In the genomic region with DNA sequence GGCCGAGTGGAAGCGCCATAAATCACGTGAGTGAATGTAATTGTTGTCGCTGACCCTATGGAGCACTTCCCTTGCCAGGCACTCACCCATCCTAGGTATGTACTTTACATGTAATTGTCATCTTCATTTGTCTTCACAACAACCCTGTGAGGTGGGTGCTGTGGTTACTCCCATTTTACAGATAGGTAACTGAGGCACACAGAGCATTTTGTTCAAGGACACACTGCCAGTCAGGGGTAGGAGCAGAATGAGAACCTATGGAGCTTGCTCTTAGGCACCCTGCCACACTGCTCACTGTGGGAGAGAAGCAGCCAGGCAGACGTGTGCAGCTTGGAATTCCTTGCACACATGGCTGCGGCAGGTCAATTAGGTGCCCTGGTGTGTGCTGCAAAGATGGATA, we compare ENCODE assay signal across 8 cellular contexts. TPM values are rescaled to one million over a fixed set of nuclear protein-coding genes. Genes with fewer than 3 reads are reported as not detected.
A peak's percentile ranks its signal among the peaks of the same experiment; 100 is the strongest.
DNase-seq lines count a peak whose midpoint lies in the region; ATAC-seq, FAIRE-seq and TF ChIP-seq lines count a peak whose summit lies in the region.

No MANE protein-coding gene starts in this region.

- no peak overlapping the region for H3K4me2 ChIP-seq in HepG2 (ENCODE audit: low read depth, low read length)

- POLR2A ChIA-PET in HepG2 (lab: Yijun Ruan, JAX), result no interaction called here

- DNase-seq in HepG2 (ENCODE audit: low spot score), result no peak
- no peak for DNase-seq in brain microvascular endothelial cell
- no peak for DNase-seq in aorta
- no peak for DNase-seq in NCI-H2107 (lab: John Stamatoyannopoulos, UW)
- DNase-seq in stimulated activated naive CD4-positive, alpha-beta T cell (lab: John Stamatoyannopoulos, UW), result no peak
- no peak for DNase-seq in NCI-H524 (lab: John Stamatoyannopoulos, UW)

- TF ChIP-seq RAD21 in liver (IDR thresholded peaks at IDR 0.05) (no peak), HepG2 (CRISPR knock-in tag; IDR thresholded peaks at IDR 0.05) (no peak)

- TF ChIP-seq POLR2A in HepG2 (IDR thresholded peaks at IDR 0.05; ENCODE audit: insufficient read depth in 1 of 2, low read depth in 2 of 2, low read length in 2 of 2), result no peak

- TF ChIP-seq CTCF in liver (IDR thresholded peaks at IDR 0.05; ENCODE audit: low read depth, low read length, missing input control), result no peak
- no peak for TF ChIP-seq CTCF in HepG2 (CRISPR knock-in tag; IDR thresholded peaks at IDR 0.05)
- TF ChIP-seq CTCF in brain microvascular endothelial cell (IDR thresholded peaks at IDR 0.05; ENCODE audit: low read depth, low read length, missing control alignments), result no peak

- H3K27me3 ChIP-seq in liver (ENCODE audit: control insufficient read depth in 4 of 4, insufficient read depth in 4 of 4, low read length in 3 of 4), result no peaks in the 10 kb centered on the region
- peaks cover 0 to 1% of the 10 kb centered on the region in 2 experiments; a peak in 2 of 5 replicates for H3K27me3 ChIP-seq in HepG2 (ENCODE audit: control insufficient read depth in 1 of 2, insufficient read depth in 2 of 2, low read length in 2 of 2)
- H3K27me3 ChIP-seq in brain microvascular endothelial cell (replicated peaks), result no peaks in the 10 kb centered on the region
- no peaks in the 10 kb centered on the region for H3K27me3 ChIP-seq in mononuclear cell (ENCODE audit: insufficient read depth, low read length)
- H3K27me3 ChIP-seq in aorta (ENCODE audit: control insufficient read depth in 1 of 2, insufficient read depth in 2 of 2, low read length in 1 of 2), result no peaks in the 10 kb centered on the region

- ATAC-seq in HepG2, result no peak
- peak; percentile 24 for ATAC-seq in aorta (ENCODE audit: low FRiP score)

- TF ChIP-seq EP300 in HepG2 (IDR thresholded peaks at IDR 0.05; ENCODE audit: low read depth in 2 of 2, low read length in 2 of 2), result no peak
- no peak for TF ChIP-seq EP300 in HepG2 (CRISPR knock-in tag; IDR thresholded peaks at IDR 0.05; ENCODE audit: borderline replicate concordance)

- H4K20me1 ChIP-seq in HepG2 (ENCODE audit: insufficient read depth, low read length), result no peaks in the 10 kb centered on the region

- FAIRE-seq in HepG2 (lab: Jason Lieb, UNC), result no peak

- WGBS in liver, result 28% methylated on average over 6 of the region's 6 CpGs
- WGBS in HepG2 (ENCODE audit: low lambda C conversion rate), result 75% methylated on average over 4 of the region's 6 CpGs
- 11 to 12% methylated on average over 6 of the region's 6 CpGs for WGBS in aorta, 2 donors

- intact Hi-C loops in HepG2 (cut with micrococcal nuclease; ENCODE audit: unreplicated experiment), result no loop called here
- intact Hi-C loops in aorta (cut with DNase I), result loop anchor here in 1 of 2 donors (10.0 kb wide), 1 partner anchor 142 kb away; the partner anchor contains the start of gene SAMM50

- H3K9me3 ChIP-seq in liver (ENCODE audit: control insufficient read depth in 4 of 4, low read length in 3 of 4) (no peaks in the 10 kb centered on the region), HepG2 (ENCODE audit: low read length) (no peaks in the 10 kb centered on the region), mononuclear cell (ENCODE audit: low read depth, low read length) (no peaks in the 10 kb centered on the region), aorta (ENCODE audit: control insufficient read depth, low read length) (peaks cover 1% of the 10 kb centered on the region)

- H3K27ac ChIP-seq in liver (ENCODE audit: low read depth in 1 of 2, low read length in 2 of 2), result peak overlapping the region in 1 of 2 donors; percentile 84
- H3K27ac ChIP-seq in HepG2 (ENCODE audit: extremely low read length, insufficient read depth, low read length), result no peak overlapping the region
- H3K27ac ChIP-seq in brain microvascular endothelial cell, result peak overlapping the region; percentile 69
- no peak overlapping the region for H3K27ac ChIP-seq in aorta (ENCODE audit: low read depth in 1 of 2, low read length in 2 of 2)

- no peak overlapping the region for H2AFZ ChIP-seq in HepG2 (ENCODE audit: low read length)

- CTCF ChIA-PET in HepG2 (lab: Yijun Ruan, JAX; ENCODE audit: low intra/inter-chr PET ratio, low total read pairs), result no interaction called here

- in situ Hi-C loops in HepG2 (cut with HindIII; ENCODE audit: extremely low pct_ligation_motif_present, low pct_unique_long_range_greater_than_20kb) (no loop called here), brain microvascular endothelial cell (cut with HindIII; ENCODE audit: low pct_ligation_motif_present, low sequenced_read_pairs) (no loop called here)

- H3K36me3 ChIP-seq in liver (ENCODE audit: control insufficient read depth in 4 of 4, insufficient read depth in 3 of 4, low read depth in 1 of 4, low read length in 3 of 4) (no peaks in the 10 kb centered on the region), HepG2 (replicated peaks in 1 of 2; ENCODE audit: control insufficient read depth in 1 of 2, insufficient read depth in 2 of 2, low read length in 2 of 2) (no peaks in the 10 kb centered on the region), brain microvascular endothelial cell (replicated peaks) (no peaks in the 10 kb centered on the region), aorta (ENCODE audit: control insufficient read depth in 1 of 2, insufficient read depth in 2 of 2, low read length in 1 of 2) (no peaks in the 10 kb centered on the region)

- H3K4me1 ChIP-seq in liver (ENCODE audit: control insufficient read depth in 4 of 4, insufficient read depth in 4 of 4, low read length in 3 of 4) (peaks cover 3 to 16% (median 13%) of the 10 kb centered on the region in 4 donors), HepG2 (ENCODE audit: insufficient read depth, low read length) (no peaks in the 10 kb centered on the region), mononuclear cell (ENCODE audit: insufficient read depth, low read length) (peaks cover 17% of the 10 kb centered on the region), aorta (ENCODE audit: control insufficient read depth in 1 of 2, insufficient read depth in 2 of 2, low read length in 2 of 2) (peaks cover 0 to 1% of the 10 kb centered on the region in 2 donors)

- no TSS peak for BruUV-seq in HepG2 (replicated peaks; lab: Mats Ljungman, UMichigan)

- H3K4me3 ChIP-seq in liver (ENCODE audit: low read depth in 1 of 3, low read length in 3 of 3) (peak overlapping the region; percentile 81 to 98 (median 87)), HepG2 (replicated peaks in 1 of 3; ENCODE audit: insufficient read depth in 1 of 3, low read depth in 2 of 3, low read length in 3 of 3) (no peak overlapping the region), brain microvascular endothelial cell (ENCODE audit: low read depth, low read length) (peak overlapping the region; percentile 75), mononuclear cell (ENCODE audit: low read length) (peak overlapping the region; percentile 84), aorta (ENCODE audit: low read length in 2 of 2) (peak overlapping the region; percentile 63 to 78)

- H3K79me2 ChIP-seq in HepG2 (ENCODE audit: insufficient read depth, low read length), result no peaks in the 10 kb centered on the region

- H3K9ac ChIP-seq in liver (ENCODE audit: low read depth in 1 of 2, low read length in 2 of 2) (peak overlapping the region; percentile 49 to 61), HepG2 (ENCODE audit: insufficient read depth, low read depth, low read length) (no peak overlapping the region)

RNA-seq across cellular contexts. Expression of gene EFCAB6, which starts 0.8 kb away (rescaled TPM):
- total RNA-seq in liver, result 1 to 10 TPM in 1 of 2 donors, under 1 TPM in 1; 0.14 to 2.1 TPM
- under 1 TPM; 0.42 to 0.64 TPM for polyA plus RNA-seq in liver
- not detected in 2 replicates for total RNA-seq in HepG2 (2016; rRNA removed; fragmentation: Illumina TruSeq; extraction: Trizol)
- total RNA-seq in HepG2 (2016; cell fraction: cytosol; rRNA removed; fragmentation: Illumina TruSeq; extraction: Trizol; ENCODE audit: low read depth), result not detected in 2 replicates
- total RNA-seq in HepG2 (2016; cell fraction: insoluble cytoplasmic fraction; rRNA removed; fragmentation: Illumina TruSeq; extraction: Trizol), result not detected in 2 replicates
- not detected in 2 replicates for total RNA-seq in HepG2 (2016; cell fraction: membrane; rRNA removed; fragmentation: Illumina TruSeq; extraction: Trizol)
- not detected in 2 replicates for total RNA-seq in HepG2 (2016; cell fraction: nucleus; rRNA removed; fragmentation: Illumina TruSeq; extraction: Trizol)
- not detected in 2 replicates for polyA plus RNA-seq in HepG2 (2011; rRNA removed)
- not detected in 2 replicates for polyA plus RNA-seq in HepG2 (2011; cell fraction: cytosol; rRNA removed)
- polyA plus RNA-seq in HepG2 (2011; cell fraction: nucleus; rRNA removed), result not detected in 2 replicates
- polyA plus RNA-seq in HepG2 (2012), result not detected in 2 replicates
- polyA plus RNA-seq in HepG2 (2016; cell fraction: cytosol; fragmentation: Illumina TruSeq; extraction: Trizol; ENCODE audit: low read depth), result not detected in 2 replicates
- polyA plus RNA-seq in HepG2 (2016; cell fraction: insoluble cytoplasmic fraction; fragmentation: Illumina TruSeq; extraction: Trizol; ENCODE audit: low read depth), result not detected in 2 replicates
- not detected in 2 replicates for polyA plus RNA-seq in HepG2 (2016; cell fraction: membrane; fragmentation: Illumina TruSeq; extraction: Trizol; ENCODE audit: low read depth)
- not detected in 2 replicates for polyA plus RNA-seq in HepG2 (2016; cell fraction: nucleus; fragmentation: Illumina TruSeq; extraction: Trizol; ENCODE audit: insufficient read depth, low read depth)
- polyA minus RNA-seq in HepG2 (2011; rRNA and poly(A)+ RNA removed; ENCODE audit: low replicate concordance), result not detected in 2 replicates
- not detected in 2 replicates for polyA minus RNA-seq in HepG2 (2011; cell fraction: cytosol; rRNA and poly(A)+ RNA removed)
- not detected in 2 replicates for polyA minus RNA-seq in HepG2 (2011; cell fraction: nucleus; rRNA and poly(A)+ RNA removed)
- 0.52 TPM for total RNA-seq in mononuclear cell
- 1 to 10 TPM; 1.5 to 2.6 TPM for total RNA-seq in aorta
- polyA plus RNA-seq in aorta, result 1 to 10 TPM in 1 of 2 donors, under 1 TPM in 1; 0.88 to 2.1 TPM

RNA-seq across cellular contexts. Expression of gene SULT4A1, which starts 49.4 kb away (rescaled TPM):
- under 1 TPM; 0.08 to 0.37 TPM for total RNA-seq in liver
- not detected for polyA plus RNA-seq in liver
- not detected in 2 replicates for total RNA-seq in HepG2 (2016; rRNA removed; fragmentation: Illumina TruSeq; extraction: Trizol)
- total RNA-seq in HepG2 (2016; cell fraction: cytosol; rRNA removed; fragmentation: Illumina TruSeq; extraction: Trizol; ENCODE audit: low read depth), result not detected in 2 replicates
- not detected in 2 replicates for total RNA-seq in HepG2 (2016; cell fraction: insoluble cytoplasmic fraction; rRNA removed; fragmentation: Illumina TruSeq; extraction: Trizol)
- not detected in 2 replicates for total RNA-seq in HepG2 (2016; cell fraction: membrane; rRNA removed; fragmentation: Illumina TruSeq; extraction: Trizol)
- total RNA-seq in HepG2 (2016; cell fraction: nucleus; rRNA removed; fragmentation: Illumina TruSeq; extraction: Trizol), result not detected in 2 replicates
- polyA plus RNA-seq in HepG2 (2011; rRNA removed), result not detected in 2 replicates
- polyA plus RNA-seq in HepG2 (2011; cell fraction: cytosol; rRNA removed), result not detected in 2 replicates
- not detected in 2 replicates for polyA plus RNA-seq in HepG2 (2011; cell fraction: nucleus; rRNA removed)
- not detected in 2 replicates for polyA plus RNA-seq in HepG2 (2012)
- polyA plus RNA-seq in HepG2 (2016; cell fraction: cytosol; fragmentation: Illumina TruSeq; extraction: Trizol; ENCODE audit: low read depth), result not detected in 2 replicates
- polyA plus RNA-seq in HepG2 (2016; cell fraction: insoluble cytoplasmic fraction; fragmentation: Illumina TruSeq; extraction: Trizol; ENCODE audit: low read depth), result not detected in 2 replicates
- polyA plus RNA-seq in HepG2 (2016; cell fraction: membrane; fragmentation: Illumina TruSeq; extraction: Trizol; ENCODE audit: low read depth), result not detected in 2 replicates
- polyA plus RNA-seq in HepG2 (2016; cell fraction: nucleus; fragmentation: Illumina TruSeq; extraction: Trizol; ENCODE audit: insufficient read depth, low read depth), result not detected in 2 replicates
- not detected in 2 replicates for polyA minus RNA-seq in HepG2 (2011; rRNA and poly(A)+ RNA removed; ENCODE audit: low replicate concordance)
- polyA minus RNA-seq in HepG2 (2011; cell fraction: cytosol; rRNA and poly(A)+ RNA removed), result not detected in 2 replicates
- not detected in 2 replicates for polyA minus RNA-seq in HepG2 (2011; cell fraction: nucleus; rRNA and poly(A)+ RNA removed)
- not detected for total RNA-seq in mononuclear cell
- not detected for total RNA-seq in aorta
- 1 to 10 TPM in 1 of 2 donors, not detected in 1; 2.6 TPM for polyA plus RNA-seq in aorta

Comparison
In these comparisons a context has a peak if more than half of its experiments do, and no peak if none do; other contexts are left out.
1. H3K4me3 ChIP-seq: peak in liver (3 of 3), brain microvascular endothelial cell (single experiment), mononuclear cell (single experiment) and aorta (2 of 2); none in HepG2 (0 of 3).